In the genomic region with DNA sequence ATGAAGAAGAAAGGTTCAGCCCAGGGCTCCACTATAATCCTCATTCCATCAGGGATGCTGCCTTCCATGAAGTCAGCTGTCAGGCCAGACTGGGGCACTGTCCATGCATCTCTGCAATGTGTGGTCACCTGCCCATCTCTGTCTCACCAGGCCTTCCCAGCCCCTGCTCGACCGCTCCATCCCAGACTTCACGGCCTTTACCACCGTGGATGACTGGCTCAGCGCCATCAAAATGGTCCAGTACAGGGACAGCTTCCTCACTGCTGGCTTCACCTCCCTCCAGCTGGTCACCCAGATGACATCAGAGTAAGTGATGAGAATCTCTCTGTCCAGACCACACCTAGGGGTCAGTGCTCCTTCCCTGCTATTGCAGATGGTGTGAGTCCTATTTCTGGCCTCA, we compare ENCODE assay signal across 38 cellular contexts.
"Had no signal": no experiment of that assay in that cellular context is flagged by ENCODE, and none has a peak within 500 bp of the region (broad histone marks: within the 10 kb centered on the region; RNA-seq: fewer than 3 reads in every experiment).

No MANE protein-coding gene starts in this region.

- H3K36me3 Mint-ChIP-seq: activated CD4-positive, alpha-beta memory T cell treated with anti-CD3 and anti-CD28 coated beads for 36 hours; activated naive CD4-positive, alpha-beta T cell treated with anti-CD3 and anti-CD28 coated beads, Interleukin-2, amount 50 U/mL, for 72 hours; activated naive CD8-positive, alpha-beta T cell treated with anti-CD3 and anti-CD28 coated beads for 36 hours had no signal

- ATAC-seq: activated CD8-positive, alpha-beta T cell treated with anti-CD3 and anti-CD28 coated beads for 36 hours; activated naive CD4-positive, alpha-beta T cell treated with anti-CD3 and anti-CD28 coated beads, Interleukin-2, amount 50 U/mL, for 72 hours; activated T-cell treated with anti-CD3 and anti-CD28 coated beads, Interleukin-2, amount 50 U/mL, for 4 hours; activated T-cell treated with anti-CD3 and anti-CD28 coated beads, Interleukin-2, amount 50 U/mL, for 72 hours; activated T-helper 17 cell treated with anti-CD3 and anti-CD28 coated beads, Interleukin-2, amount 50 U/mL, for 72 hours; body of pancreas had no signal

- H3K9me3 Mint-ChIP-seq: activated B cell treated with CpG ODN at 0.5 μM for 24 hours; activated CD4-positive, alpha-beta memory T cell treated with anti-CD3 and anti-CD28 coated beads for 36 hours; activated CD4-positive, alpha-beta T cell treated with anti-CD3 and anti-CD28 coated beads, Interleukin-2, amount 10 ng/mL, durations not matched to agents 24 days and 14 days; activated CD8-positive, alpha-beta T cell treated with anti-CD3 and anti-CD28 coated beads for 36 hours; activated naive CD4-positive, alpha-beta T cell treated with anti-CD3 and anti-CD28 coated beads for 36 hours; activated naive CD4-positive, alpha-beta T cell treated with anti-CD3 and anti-CD28 coated beads, Interleukin-2, amount 50 U/mL, for 72 hours; activated naive CD8-positive, alpha-beta T cell treated with anti-CD3 and anti-CD28 coated beads for 36 hours; activated T-cell treated with anti-CD3 and anti-CD28 coated beads, Interleukin-2, amount 50 U/mL, for 4 hours; activated T-helper 1 cell treated with anti-CD3 and anti-CD28 coated beads, Interleukin-12 subunit alpha, Interleukin-12 subunit beta, Interleukin-2, Interleukin-4 antibody, amounts not matched to agents 30 ng/mL and 10 ng/mL and 1 ng/mL, durations not matched to agents 14 hours and 24 hours and 36 hours; activated T-helper 17 cell treated with anti-CD3 and anti-CD28 coated beads, Interleukin-2, amount 50 U/mL, for 72 hours; T-helper 1 cell treated with Interleukin-12 subunit alpha and Interleukin-12 subunit beta and Interleukin-4 antibody, amounts not matched to agents 30 μg/mL and 1 μg/mL, for 36 hours; T-helper 2 cell treated with Interferon-gamma antibody and Interleukin-4, amounts not matched to agents 5 μg/mL and 100 μg/mL, for 36 hours had no signal

- H3K9me3 ChIP-seq: adrenal gland, body of pancreas, breast epithelium had no signal

- H3K4me1 ChIP-seq: adrenal gland, body of pancreas, breast epithelium had no signal

- H3K27me3 ChIP-seq: adrenal gland, body of pancreas, brain microvascular endothelial cell, breast epithelium had no signal

- DNase-seq: activated B cell treated with CpG ODN at 0.5 μM for 24 hours; activated CD4-positive, alpha-beta memory T cell treated with anti-CD3 and anti-CD28 coated beads for 36 hours; activated CD4-positive, alpha-beta T cell treated with anti-CD3 and anti-CD28 coated beads for 4 hours; activated CD4-positive, alpha-beta T cell treated with anti-CD3 and anti-CD28 coated beads, Interleukin-2, amount 10 ng/mL, durations not matched to agents 24 days and 14 days; activated CD4-positive, alpha-beta T cell treated with anti-CD3 and anti-CD28 coated beads, Interleukin-2, amount 50 U/mL, for 1 hour; activated CD4-positive, alpha-beta T cell treated with anti-CD3 and anti-CD28 coated beads, Interleukin-2, amount 50 U/mL, for 4 hours; activated CD4-positive, CD25-positive, alpha-beta regulatory T cell treated with anti-CD3 and anti-CD28 coated beads, Interleukin-2, amount 50 U/mL, for 72 hours; activated CD8-positive, alpha-beta memory T cell treated with anti-CD3 and anti-CD28 coated beads, Interleukin-2, amount 50 U/mL, for 4 hours; activated CD8-positive, alpha-beta T cell treated with anti-CD3 and anti-CD28 coated beads for 36 hours; activated effector memory CD4-positive, alpha-beta T cell treated with anti-CD3 and anti-CD28 coated beads, Interleukin-2, amount 50 U/mL, for 16 hours; activated gamma-delta T cell treated with Interleukin-2 at 50 U/mL for 16 hours; activated naive CD4-positive, alpha-beta T cell; activated naive CD4-positive, alpha-beta T cell treated with anti-CD3 and anti-CD28 coated beads for 36 hours; activated naive CD4-positive, alpha-beta T cell treated with anti-CD3 and anti-CD28 coated beads, Interleukin-2, amount 50 U/mL, for 16 hours; activated naive CD8-positive, alpha-beta T cell treated with anti-CD3 and anti-CD28 coated beads for 36 hours; activated T-cell treated with anti-CD3 and anti-CD28 coated beads for 4 hours; activated T-cell treated with anti-CD3 and anti-CD28 coated beads, Interleukin-2, amount 50 U/mL, for 1 hour; activated T-cell treated with anti-CD3 and anti-CD28 coated beads, Interleukin-2, amount 50 U/mL, for 4 hours; activated T-cell treated with anti-CD3 and anti-CD28 coated beads, Interleukin-2, amount 50 U/mL, for 72 hours; adrenal gland; amniotic stem cell; aorta; body of pancreas; brain microvascular endothelial cell; central memory CD4-positive, alpha-beta T cell; SW 1271; T-helper 1 cell; T-helper 2 cell; T-helper 9 cell had no signal

- H3K4me3 ChIP-seq: adrenal gland, body of pancreas, breast epithelium had no signal

- H3K27ac ChIP-seq: adrenal gland, body of pancreas, brain microvascular endothelial cell, breast epithelium, VCaP had no signal

- H3K4me1 Mint-ChIP-seq: activated B cell treated with CpG ODN at 0.5 μM for 24 hours; activated CD4-positive, alpha-beta T cell treated with anti-CD3 and anti-CD28 coated beads, Interleukin-2, amount 10 ng/mL, durations not matched to agents 24 days and 14 days; activated naive CD8-positive, alpha-beta T cell treated with anti-CD3 and anti-CD28 coated beads for 36 hours; activated T-helper 17 cell treated with anti-CD3 and anti-CD28 coated beads, Interleukin-2, amount 50 U/mL, for 72 hours had no signal

- H3K4me3 Mint-ChIP-seq: activated B cell treated with CpG ODN at 0.5 μM for 24 hours; activated CD4-positive, alpha-beta memory T cell treated with anti-CD3 and anti-CD28 coated beads for 36 hours; activated CD4-positive, alpha-beta T cell treated with anti-CD3 and anti-CD28 coated beads, Interleukin-2, amount 10 ng/mL, durations not matched to agents 24 days and 14 days; activated CD8-positive, alpha-beta T cell treated with anti-CD3 and anti-CD28 coated beads for 36 hours; activated naive CD4-positive, alpha-beta T cell treated with anti-CD3 and anti-CD28 coated beads for 36 hours; activated naive CD8-positive, alpha-beta T cell treated with anti-CD3 and anti-CD28 coated beads for 36 hours; activated T-cell treated with anti-CD3 and anti-CD28 coated beads, Interleukin-2, amount 50 U/mL, for 4 hours; activated T-cell treated with anti-CD3 and anti-CD28 coated beads, Interleukin-2, amount 50 U/mL, for 72 hours; activated T-helper 1 cell treated with anti-CD3 and anti-CD28 coated beads, Interleukin-12 subunit alpha, Interleukin-12 subunit beta, Interleukin-2, Interleukin-4 antibody, amounts not matched to agents 30 ng/mL and 10 ng/mL and 1 ng/mL, durations not matched to agents 14 hours and 24 hours and 36 hours; activated T-helper 17 cell treated with anti-CD3 and anti-CD28 coated beads, Interleukin-2, amount 50 U/mL, for 72 hours; T-helper 1 cell treated with Interleukin-12 subunit alpha and Interleukin-12 subunit beta and Interleukin-4 antibody, amounts not matched to agents 30 μg/mL and 1 μg/mL, for 36 hours; T-helper 2 cell treated with Interferon-gamma antibody and Interleukin-4, amounts not matched to agents 5 μg/mL and 100 μg/mL, for 36 hours had no signal

- H3K27ac Mint-ChIP-seq: activated B cell treated with CpG ODN at 0.5 μM for 24 hours; activated CD4-positive, alpha-beta memory T cell treated with anti-CD3 and anti-CD28 coated beads for 36 hours; activated CD4-positive, alpha-beta T cell treated with anti-CD3 and anti-CD28 coated beads, Interleukin-2, amount 10 ng/mL, durations not matched to agents 24 days and 14 days; activated CD8-positive, alpha-beta T cell treated with anti-CD3 and anti-CD28 coated beads for 36 hours; activated naive CD4-positive, alpha-beta T cell treated with anti-CD3 and anti-CD28 coated beads for 36 hours; activated naive CD4-positive, alpha-beta T cell treated with anti-CD3 and anti-CD28 coated beads, Interleukin-2, amount 50 U/mL, for 72 hours; activated naive CD8-positive, alpha-beta T cell treated with anti-CD3 and anti-CD28 coated beads for 36 hours; activated T-cell treated with anti-CD3 and anti-CD28 coated beads, Interleukin-2, amount 50 U/mL, for 72 hours; activated T-helper 1 cell treated with anti-CD3 and anti-CD28 coated beads, Interleukin-12 subunit alpha, Interleukin-12 subunit beta, Interleukin-2, Interleukin-4 antibody, amounts not matched to agents 30 ng/mL and 10 ng/mL and 1 ng/mL, durations not matched to agents 14 hours and 24 hours and 36 hours; activated T-helper 17 cell treated with anti-CD3 and anti-CD28 coated beads, Interleukin-2, amount 50 U/mL, for 72 hours; T-helper 1 cell treated with Interleukin-12 subunit alpha and Interleukin-12 subunit beta and Interleukin-4 antibody, amounts not matched to agents 30 μg/mL and 1 μg/mL, for 36 hours; T-helper 2 cell treated with Interferon-gamma antibody and Interleukin-4, amounts not matched to agents 5 μg/mL and 100 μg/mL, for 36 hours had no signal

- H3K36me3 ChIP-seq: adrenal gland, brain microvascular endothelial cell, breast epithelium had no signal

- FAIRE-seq: astrocyte, TTC549 had no signal

- H3K27me3 Mint-ChIP-seq: activated B cell treated with CpG ODN at 0.5 μM for 24 hours; activated CD4-positive, alpha-beta memory T cell treated with anti-CD3 and anti-CD28 coated beads for 36 hours; activated CD4-positive, alpha-beta T cell treated with anti-CD3 and anti-CD28 coated beads, Interleukin-2, amount 10 ng/mL, durations not matched to agents 24 days and 14 days; activated CD8-positive, alpha-beta T cell treated with anti-CD3 and anti-CD28 coated beads for 36 hours; activated naive CD8-positive, alpha-beta T cell treated with anti-CD3 and anti-CD28 coated beads for 36 hours; activated T-helper 17 cell treated with anti-CD3 and anti-CD28 coated beads, Interleukin-2, amount 50 U/mL, for 72 hours had no signal
